In the genomic region with DNA sequence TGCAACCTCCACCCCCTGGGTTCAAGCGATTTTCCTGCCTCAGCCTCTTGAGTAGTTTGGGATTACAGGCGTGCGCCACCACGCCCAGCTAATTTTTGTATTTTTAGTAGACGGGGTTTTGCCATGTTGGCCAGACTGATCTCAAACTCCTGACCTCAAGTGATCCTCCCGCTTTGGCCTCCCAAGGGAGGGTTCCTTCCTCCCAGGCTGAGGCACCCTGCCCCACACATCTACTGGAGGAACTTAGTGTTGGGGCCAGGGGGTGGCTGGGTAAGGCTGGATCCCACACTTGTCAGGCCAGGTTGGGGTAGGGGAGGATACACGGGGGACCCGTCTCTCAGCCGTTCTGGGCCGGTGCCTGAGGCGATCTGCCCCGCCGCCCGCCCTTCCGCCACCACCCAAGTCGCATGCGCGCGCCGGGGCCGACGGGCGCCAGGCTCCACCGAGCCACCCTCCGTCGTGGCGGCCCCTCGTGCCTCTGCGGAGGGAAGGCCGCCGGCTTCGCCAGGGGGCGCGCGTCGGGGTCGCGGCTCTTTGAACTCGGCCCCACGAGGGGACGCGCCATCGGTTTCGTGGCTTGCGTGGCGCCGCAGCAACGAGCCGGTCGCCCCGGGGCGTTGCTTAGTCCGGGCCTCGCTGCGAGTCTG, we compare ENCODE assay signal across 1 cellular context.
TF ChIP-seq lines count a peak whose summit lies in the region.

No MANE protein-coding gene starts in this region.

TF ChIP-seq in K562, 482 proteins besides CTCF, POLR2A, EP300 and RAD21 (continues in another document):
- TF ChIP-seq HNRNPUL1 (IDR thresholded peaks at IDR 0.05; ENCODE audit: low read length), result no peak
- no peak for TF ChIP-seq TARDBP (IDR thresholded peaks at IDR 0.05)
- TF ChIP-seq SAFB (IDR thresholded peaks at IDR 0.05; ENCODE audit: borderline replicate concordance, low read depth, low read length), result peak; percentile 89
- TF ChIP-seq, protein P1, sequence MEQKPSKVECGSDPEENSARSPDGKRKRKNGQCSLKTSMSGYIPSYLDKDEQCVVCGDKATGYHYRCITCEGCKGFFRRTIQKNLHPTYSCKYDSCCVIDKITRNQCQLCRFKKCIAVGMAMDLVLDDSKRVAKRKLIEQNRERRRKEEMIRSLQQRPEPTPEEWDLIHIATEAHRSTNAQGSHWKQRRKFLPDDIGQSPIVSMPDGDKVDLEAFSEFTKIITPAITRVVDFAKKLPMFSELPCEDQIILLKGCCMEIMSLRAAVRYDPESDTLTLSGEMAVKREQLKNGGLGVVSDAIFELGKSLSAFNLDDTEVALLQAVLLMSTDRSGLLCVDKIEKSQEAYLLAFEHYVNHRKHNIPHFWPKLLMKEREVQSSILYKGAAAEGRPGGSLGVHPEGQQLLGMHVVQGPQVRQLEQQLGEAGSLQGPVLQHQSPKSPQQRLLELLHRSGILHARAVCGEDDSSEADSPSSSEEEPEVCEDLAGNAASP (IDR thresholded peaks at IDR 0.05), result no peak
- TF ChIP-seq ZNF584 (CRISPR knock-in tag; IDR thresholded peaks at IDR 0.05; ENCODE audit: low read depth), result 0 out of 2 replicates have a peak, but pooled peaks have one; percentile 50
- TF ChIP-seq TAF9B (IDR thresholded peaks at IDR 0.05; ENCODE audit: partially characterized antibody), result no peak
- no peak for TF ChIP-seq EZH2 (IDR thresholded peaks at IDR 0.05; ENCODE audit: borderline replicate concordance, low read depth, low read length)
- TF ChIP-seq CREB1 (IDR thresholded peaks at IDR 0.05), result no peak
- no peak for TF ChIP-seq CREB1 (CRISPR knock-in tag; IDR thresholded peaks at IDR 0.05)
- TF ChIP-seq JUN (IDR thresholded peaks at IDR 0.05; ENCODE audit: borderline replicate concordance, low read depth, low read length), result no peak
- TF ChIP-seq JUN (CRISPR knock-in tag; IDR thresholded peaks at IDR 0.05; ENCODE audit: borderline replicate concordance), result no peak
- TF ChIP-seq GATAD2A (IDR thresholded peaks at IDR 0.05), result no peak
- no peak for TF ChIP-seq SOX6 (IDR thresholded peaks at IDR 0.05)
- TF ChIP-seq ZNF165 (CRISPR knock-in tag; IDR thresholded peaks at IDR 0.05; ENCODE audit: borderline replicate concordance), result no peak
- no peak for TF ChIP-seq ZNF696 (CRISPR knock-in tag; conservative IDR thresholded peaks at IDR 0.05)
- TF ChIP-seq, protein P2, sequence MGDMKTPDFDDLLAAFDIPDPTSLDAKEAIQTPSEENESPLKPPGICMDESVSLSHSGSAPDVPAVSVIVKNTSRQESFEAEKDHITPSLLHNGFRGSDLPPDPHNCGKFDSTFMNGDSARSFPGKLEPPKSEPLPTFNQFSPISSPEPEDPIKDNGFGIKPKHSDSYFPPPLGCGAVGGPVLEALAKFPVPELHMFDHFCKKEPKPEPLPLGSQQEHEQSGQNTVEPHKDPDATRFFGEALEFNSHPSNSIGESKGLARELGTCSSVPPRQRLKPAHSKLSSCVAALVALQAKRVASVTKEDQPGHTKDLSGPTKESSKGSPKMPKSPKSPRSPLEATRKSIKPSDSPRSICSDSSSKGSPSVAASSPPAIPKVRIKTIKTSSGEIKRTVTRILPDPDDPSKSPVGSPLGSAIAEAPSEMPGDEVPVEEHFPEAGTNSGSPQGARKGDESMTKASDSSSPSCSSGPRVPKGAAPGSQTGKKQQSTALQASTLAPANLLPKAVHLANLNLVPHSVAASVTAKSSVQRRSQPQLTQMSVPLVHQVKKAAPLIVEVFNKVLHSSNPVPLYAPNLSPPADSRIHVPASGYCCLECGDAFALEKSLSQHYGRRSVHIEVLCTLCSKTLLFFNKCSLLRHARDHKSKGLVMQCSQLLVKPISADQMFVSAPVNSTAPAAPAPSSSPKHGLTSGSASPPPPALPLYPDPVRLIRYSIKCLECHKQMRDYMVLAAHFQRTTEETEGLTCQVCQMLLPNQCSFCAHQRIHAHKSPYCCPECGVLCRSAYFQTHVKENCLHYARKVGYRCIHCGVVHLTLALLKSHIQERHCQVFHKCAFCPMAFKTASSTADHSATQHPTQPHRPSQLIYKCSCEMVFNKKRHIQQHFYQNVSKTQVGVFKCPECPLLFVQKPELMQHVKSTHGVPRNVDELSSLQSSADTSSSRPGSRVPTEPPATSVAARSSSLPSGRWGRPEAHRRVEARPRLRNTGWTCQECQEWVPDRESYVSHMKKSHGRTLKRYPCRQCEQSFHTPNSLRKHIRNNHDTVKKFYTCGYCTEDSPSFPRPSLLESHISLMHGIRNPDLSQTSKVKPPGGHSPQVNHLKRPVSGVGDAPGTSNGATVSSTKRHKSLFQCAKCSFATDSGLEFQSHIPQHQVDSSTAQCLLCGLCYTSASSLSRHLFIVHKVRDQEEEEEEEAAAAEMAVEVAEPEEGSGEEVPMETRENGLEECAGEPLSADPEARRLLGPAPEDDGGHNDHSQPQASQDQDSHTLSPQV (IDR thresholded peaks at IDR 0.05), result peak; percentile 92; the same call in 1 of the 2 replicates
- TF ChIP-seq, protein P3, sequence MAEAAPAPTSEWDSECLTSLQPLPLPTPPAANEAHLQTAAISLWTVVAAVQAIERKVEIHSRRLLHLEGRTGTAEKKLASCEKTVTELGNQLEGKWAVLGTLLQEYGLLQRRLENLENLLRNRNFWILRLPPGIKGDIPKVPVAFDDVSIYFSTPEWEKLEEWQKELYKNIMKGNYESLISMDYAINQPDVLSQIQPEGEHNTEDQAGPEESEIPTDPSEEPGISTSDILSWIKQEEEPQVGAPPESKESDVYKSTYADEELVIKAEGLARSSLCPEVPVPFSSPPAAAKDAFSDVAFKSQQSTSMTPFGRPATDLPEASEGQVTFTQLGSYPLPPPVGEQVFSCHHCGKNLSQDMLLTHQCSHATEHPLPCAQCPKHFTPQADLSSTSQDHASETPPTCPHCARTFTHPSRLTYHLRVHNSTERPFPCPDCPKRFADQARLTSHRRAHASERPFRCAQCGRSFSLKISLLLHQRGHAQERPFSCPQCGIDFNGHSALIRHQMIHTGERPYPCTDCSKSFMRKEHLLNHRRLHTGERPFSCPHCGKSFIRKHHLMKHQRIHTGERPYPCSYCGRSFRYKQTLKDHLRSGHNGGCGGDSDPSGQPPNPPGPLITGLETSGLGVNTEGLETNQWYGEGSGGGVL (CRISPR knock-in tag; IDR thresholded peaks at IDR 0.05), result no peak
- TF ChIP-seq, protein P4, sequence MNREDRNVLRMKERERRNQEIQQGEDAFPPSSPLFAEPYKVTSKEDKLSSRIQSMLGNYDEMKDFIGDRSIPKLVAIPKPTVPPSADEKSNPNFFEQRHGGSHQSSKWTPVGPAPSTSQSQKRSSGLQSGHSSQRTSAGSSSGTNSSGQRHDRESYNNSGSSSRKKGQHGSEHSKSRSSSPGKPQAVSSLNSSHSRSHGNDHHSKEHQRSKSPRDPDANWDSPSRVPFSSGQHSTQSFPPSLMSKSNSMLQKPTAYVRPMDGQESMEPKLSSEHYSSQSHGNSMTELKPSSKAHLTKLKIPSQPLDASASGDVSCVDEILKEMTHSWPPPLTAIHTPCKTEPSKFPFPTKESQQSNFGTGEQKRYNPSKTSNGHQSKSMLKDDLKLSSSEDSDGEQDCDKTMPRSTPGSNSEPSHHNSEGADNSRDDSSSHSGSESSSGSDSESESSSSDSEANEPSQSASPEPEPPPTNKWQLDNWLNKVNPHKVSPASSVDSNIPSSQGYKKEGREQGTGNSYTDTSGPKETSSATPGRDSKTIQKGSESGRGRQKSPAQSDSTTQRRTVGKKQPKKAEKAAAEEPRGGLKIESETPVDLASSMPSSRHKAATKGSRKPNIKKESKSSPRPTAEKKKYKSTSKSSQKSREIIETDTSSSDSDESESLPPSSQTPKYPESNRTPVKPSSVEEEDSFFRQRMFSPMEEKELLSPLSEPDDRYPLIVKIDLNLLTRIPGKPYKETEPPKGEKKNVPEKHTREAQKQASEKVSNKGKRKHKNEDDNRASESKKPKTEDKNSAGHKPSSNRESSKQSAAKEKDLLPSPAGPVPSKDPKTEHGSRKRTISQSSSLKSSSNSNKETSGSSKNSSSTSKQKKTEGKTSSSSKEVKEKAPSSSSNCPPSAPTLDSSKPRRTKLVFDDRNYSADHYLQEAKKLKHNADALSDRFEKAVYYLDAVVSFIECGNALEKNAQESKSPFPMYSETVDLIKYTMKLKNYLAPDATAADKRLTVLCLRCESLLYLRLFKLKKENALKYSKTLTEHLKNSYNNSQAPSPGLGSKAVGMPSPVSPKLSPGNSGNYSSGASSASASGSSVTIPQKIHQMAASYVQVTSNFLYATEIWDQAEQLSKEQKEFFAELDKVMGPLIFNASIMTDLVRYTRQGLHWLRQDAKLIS (CRISPR knock-in tag; IDR thresholded peaks at IDR 0.05), result no peak
- TF ChIP-seq MAFK (IDR thresholded peaks at IDR 0.05; ENCODE audit: low read length), result no peak
- TF ChIP-seq, protein P5, sequence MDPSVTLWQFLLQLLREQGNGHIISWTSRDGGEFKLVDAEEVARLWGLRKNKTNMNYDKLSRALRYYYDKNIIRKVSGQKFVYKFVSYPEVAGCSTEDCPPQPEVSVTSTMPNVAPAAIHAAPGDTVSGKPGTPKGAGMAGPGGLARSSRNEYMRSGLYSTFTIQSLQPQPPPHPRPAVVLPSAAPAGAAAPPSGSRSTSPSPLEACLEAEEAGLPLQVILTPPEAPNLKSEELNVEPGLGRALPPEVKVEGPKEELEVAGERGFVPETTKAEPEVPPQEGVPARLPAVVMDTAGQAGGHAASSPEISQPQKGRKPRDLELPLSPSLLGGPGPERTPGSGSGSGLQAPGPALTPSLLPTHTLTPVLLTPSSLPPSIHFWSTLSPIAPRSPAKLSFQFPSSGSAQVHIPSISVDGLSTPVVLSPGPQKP (CRISPR knock-in tag; IDR thresholded peaks at IDR 0.05), result no peak
- TF ChIP-seq NR4A1 (CRISPR knock-in tag; IDR thresholded peaks at IDR 0.05), result no peak
- peak; percentile 87 for TF ChIP-seq NR4A1 (tag; IDR thresholded peaks at IDR 0.05)
- TF ChIP-seq, protein P6, sequence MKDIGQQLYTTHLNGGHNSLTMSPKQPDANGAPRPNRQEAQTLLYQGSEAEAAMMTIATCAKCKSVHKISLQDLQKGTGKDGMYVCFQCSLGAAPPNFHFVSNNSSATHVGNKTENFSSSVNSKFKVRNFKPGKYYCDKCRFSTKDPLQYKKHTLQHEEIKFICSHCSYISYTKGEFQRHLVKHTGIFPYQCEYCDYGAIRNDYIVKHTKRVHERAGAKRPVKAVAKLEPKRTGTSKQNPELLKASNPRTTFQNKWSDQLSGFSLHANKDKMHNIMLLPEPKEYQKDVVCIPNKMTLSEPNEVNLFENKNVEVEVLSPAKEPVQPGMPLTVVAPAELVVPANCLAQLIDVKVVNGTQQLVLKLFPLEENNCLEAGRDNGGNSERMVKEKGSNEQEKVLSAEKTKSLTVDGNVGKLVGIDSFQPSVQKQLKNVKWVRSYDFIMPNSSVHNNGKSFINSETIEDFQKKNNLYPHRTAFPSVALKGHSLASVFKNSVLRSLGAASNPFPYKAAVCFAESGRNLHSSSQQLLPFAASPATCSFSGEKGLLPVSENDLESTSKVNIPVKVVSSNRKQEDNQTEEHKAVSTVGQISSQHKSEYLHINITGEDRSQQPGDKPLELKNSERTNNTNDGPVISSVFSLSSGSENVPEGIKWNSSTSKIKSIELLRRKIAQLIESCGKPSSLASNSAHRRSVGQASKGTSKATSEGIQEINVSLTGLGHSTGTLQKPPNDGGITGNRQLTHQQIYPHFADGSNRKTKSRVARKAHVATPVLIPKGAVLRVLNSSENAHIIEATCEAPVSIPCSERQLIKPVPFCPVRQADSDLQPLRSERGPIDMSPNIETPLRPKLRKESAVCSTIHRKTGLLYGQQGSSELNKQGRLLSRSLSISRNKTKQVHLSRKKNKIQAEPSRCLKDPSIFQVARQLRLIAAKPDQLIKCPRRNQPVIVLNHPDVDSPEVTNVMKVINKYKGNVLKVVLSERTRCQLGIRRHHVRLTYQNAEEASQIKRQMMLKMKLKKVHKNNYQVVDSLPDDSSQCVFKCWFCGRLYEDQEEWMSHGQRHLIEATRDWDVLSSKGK (CRISPR knock-in tag; IDR thresholded peaks at IDR 0.05), result no peak
- peak; percentile 71; the same call in 1 of the 2 replicates for TF ChIP-seq CREB3L1 (IDR thresholded peaks at IDR 0.05; ENCODE audit: borderline replicate concordance, low read depth)
- TF ChIP-seq ZFP36 (IDR thresholded peaks at IDR 0.05; ENCODE audit: low read depth, low read length, partially characterized antibody), result no peak
- TF ChIP-seq SRSF1 (IDR thresholded peaks at IDR 0.05; ENCODE audit: low read depth, low read length), result no peak
- 0 out of 2 replicates have a peak, but pooled peaks have one; percentile 13 for TF ChIP-seq BRD4 (IDR thresholded peaks at IDR 0.05)
- TF ChIP-seq E2F3 (CRISPR knock-in tag; IDR thresholded peaks at IDR 0.05), result no peak; the same call in 1 of the 2 replicates
- TF ChIP-seq XRCC4 (IDR thresholded peaks at IDR 0.05; ENCODE audit: extremely low read depth, insufficient read depth, insufficient read length), result no peak
- no peak for TF ChIP-seq ZNF253 (CRISPR knock-in tag; conservative IDR thresholded peaks at IDR 0.05)
- no peak for TF ChIP-seq RBFOX2 (IDR thresholded peaks at IDR 0.05; ENCODE audit: low read depth, low read length)
- no peak for TF ChIP-seq FOXP4 (CRISPR knock-in tag; IDR thresholded peaks at IDR 0.05; ENCODE audit: borderline replicate concordance)
- TF ChIP-seq HINFP (tag; conservative IDR thresholded peaks at IDR 0.05; ENCODE audit: low read depth), result no peak
- 0 out of 2 replicates have a peak, but pooled peaks have one; percentile 7 for TF ChIP-seq ZNF644 (tag; IDR thresholded peaks at IDR 0.05; ENCODE audit: low read depth)
